In the genomic region with DNA sequence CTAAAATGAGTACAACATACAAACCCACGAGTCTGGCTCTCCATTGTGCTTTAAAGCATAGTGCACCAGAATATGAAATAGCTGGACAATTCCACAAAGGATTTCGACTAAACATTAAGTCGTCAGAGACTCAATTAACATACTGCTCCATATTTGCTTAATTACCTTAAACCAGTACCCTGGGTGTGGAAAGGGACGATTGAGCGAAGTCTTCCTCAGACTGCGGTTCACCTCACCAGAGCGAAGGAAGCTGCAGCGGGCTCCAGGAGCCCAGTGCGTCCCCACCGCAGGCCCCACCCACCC, we compare ENCODE assay signal across 8 cellular contexts. TPM values are rescaled to one million over a fixed set of nuclear protein-coding genes. Genes with fewer than 3 reads are reported as not detected.
DNase-seq lines count a peak whose midpoint lies in the region; TF ChIP-seq lines count a peak whose summit lies in the region.

No MANE protein-coding gene starts in this region.

- CTCF ChIA-PET in activated CD4-positive, alpha-beta T cell treated with anti-CD3 and anti-CD28 coated beads, Interleukin-2, amount 10 ng/mL, durations not matched to agents 7 days and 5 days (lab: Charles Lee): interaction anchor here (0.6 kb wide), 1 partner anchor 634 kb away, joined by 3 read pairs; no protein-coding TSS in a partner anchor

- H3K27me3 Mint-ChIP-seq in activated CD4-positive, alpha-beta T cell treated with anti-CD3 and anti-CD28 coated beads, Interleukin-2, amount 10 ng/mL, durations not matched to agents 7 days and 5 days: peaks cover 69% of the 10 kb centered on the region
- peaks cover 52% of the 10 kb centered on the region for H3K27me3 Mint-ChIP-seq in dendritic cell treated with granulocyte-macrophage colony-stimulating factor and Interleukin-4, amounts not matched to agents 40 ng/mL and 50 ng/mL, for 4 days
- H3K27me3 Mint-ChIP-seq in neural progenitor cell (ENCODE audit: insufficient read depth, low read depth): no peaks in the 10 kb centered on the region

- no peaks in the 10 kb centered on the region for H3K27me3 ChIP-seq in neural progenitor cell

- no peaks in the 10 kb centered on the region for H3K9me3 Mint-ChIP-seq in activated CD4-positive, alpha-beta T cell treated with anti-CD3 and anti-CD28 coated beads, Interleukin-2, amount 10 ng/mL, durations not matched to agents 7 days and 5 days
- H3K9me3 Mint-ChIP-seq in dendritic cell treated with granulocyte-macrophage colony-stimulating factor and Interleukin-4, amounts not matched to agents 40 ng/mL and 50 ng/mL, for 4 days: peaks cover 8% of the 10 kb centered on the region
- peaks cover 6% of the 10 kb centered on the region for H3K9me3 Mint-ChIP-seq in neural progenitor cell

- H3K36me3 Mint-ChIP-seq in activated CD4-positive, alpha-beta T cell treated with anti-CD3 and anti-CD28 coated beads, Interleukin-2, amount 10 ng/mL, durations not matched to agents 7 days and 5 days (ENCODE audit: low read depth): peaks cover under 1% of the 10 kb centered on the region
- no peaks in the 10 kb centered on the region for H3K36me3 Mint-ChIP-seq in dendritic cell treated with granulocyte-macrophage colony-stimulating factor and Interleukin-4, amounts not matched to agents 40 ng/mL and 50 ng/mL, for 4 days (ENCODE audit: low read depth)
- H3K36me3 Mint-ChIP-seq in neural progenitor cell: peaks cover 2% of the 10 kb centered on the region

- H3K4me1 ChIP-seq in neural progenitor cell: peaks cover 11% of the 10 kb centered on the region

- H3K4me3 ChIP-seq in LNCaP clone FGC (ENCODE audit: low read depth, low read length) (peak overlapping the region; percentile 50), neural progenitor cell (peak overlapping the region; percentile 81)

- no peak overlapping the region for H3K27ac Mint-ChIP-seq in activated CD4-positive, alpha-beta T cell treated with anti-CD3 and anti-CD28 coated beads, Interleukin-2, amount 10 ng/mL, durations not matched to agents 7 days and 5 days
- H3K27ac Mint-ChIP-seq in dendritic cell treated with granulocyte-macrophage colony-stimulating factor and Interleukin-4, amounts not matched to agents 40 ng/mL and 50 ng/mL, for 4 days: peak overlapping the region; percentile 46
- no peak overlapping the region for H3K27ac Mint-ChIP-seq in neural progenitor cell

- H3K36me3 ChIP-seq in neural progenitor cell: no peaks in the 10 kb centered on the region

- no peak overlapping the region for H3K27ac ChIP-seq in neural progenitor cell

- intact Hi-C loops in dendritic cell treated with granulocyte-macrophage colony-stimulating factor and Interleukin-4, amounts not matched to agents 40 ng/mL and 50 ng/mL, for 4 days (cut with micrococcal nuclease): loop anchor here (10.0 kb wide), 1 partner anchor 129 kb away; the partner anchor contains the start of gene PLS1

- peak; percentile 80 for DNase-seq in activated CD4-positive, alpha-beta T cell treated with anti-CD3 and anti-CD28 coated beads, Interleukin-2, amount 10 ng/mL, durations not matched to agents 7 days and 5 days
- no peak for DNase-seq in activated CD4-positive, alpha-beta T cell treated with anti-CD3 and anti-CD28 coated beads for 48 hours
- DNase-seq in LNCaP clone FGC (ENCODE audit: low read depth): no peak
- no peak for DNase-seq in neural progenitor cell (ENCODE audit: low spot score)
- no peak for DNase-seq in activated CD4-positive, CD25-positive, alpha-beta regulatory T cell (lab: John Stamatoyannopoulos, UW)
- no peak for DNase-seq in NCI-H1105 treated with DMSO at 0.1 percent for 48 hours (lab: John Stamatoyannopoulos, UW)
- DNase-seq in GM10266 (ENCODE audit: extremely low spot score): no peak

- peaks cover 14% of the 10 kb centered on the region for H3K4me1 Mint-ChIP-seq in activated CD4-positive, alpha-beta T cell treated with anti-CD3 and anti-CD28 coated beads, Interleukin-2, amount 10 ng/mL, durations not matched to agents 7 days and 5 days
- peaks cover 8% of the 10 kb centered on the region for H3K4me1 Mint-ChIP-seq in dendritic cell treated with granulocyte-macrophage colony-stimulating factor and Interleukin-4, amounts not matched to agents 40 ng/mL and 50 ng/mL, for 4 days (ENCODE audit: low read depth)
- peaks cover 19% of the 10 kb centered on the region for H3K4me1 Mint-ChIP-seq in neural progenitor cell

- no peak overlapping the region for H3K9ac ChIP-seq in neural progenitor cell

- peak overlapping the region; percentile 65 for H2AFZ ChIP-seq in neural progenitor cell (replicated peaks)

- no peaks in the 10 kb centered on the region for H3K9me3 ChIP-seq in neural progenitor cell (ENCODE audit: low read depth)

- peaks cover 28% of the 10 kb centered on the region for H3K79me2 ChIP-seq in neural progenitor cell (ENCODE audit: low read depth)

- peaks cover 7% of the 10 kb centered on the region for H4K20me1 ChIP-seq in neural progenitor cell (ENCODE audit: low read depth)

- H3K4me2 ChIP-seq in neural progenitor cell: peak overlapping the region; percentile 90

- H3F3A ChIP-seq in neural progenitor cell (ENCODE audit: low read depth): peaks cover 19% of the 10 kb centered on the region

- POLR2A ChIA-PET in activated CD4-positive, alpha-beta T cell treated with anti-CD3 and anti-CD28 coated beads, Interleukin-2, amount 10 ng/mL, durations not matched to agents 7 days and 5 days (lab: Charles Lee): interaction anchor here (0.8 kb wide), 1 partner anchor 1248 kb away, joined by 3 read pairs; the partner anchor contains the start of gene DIPK2A

- H3K4me3 Mint-ChIP-seq in activated CD4-positive, alpha-beta T cell treated with anti-CD3 and anti-CD28 coated beads, Interleukin-2, amount 10 ng/mL, durations not matched to agents 7 days and 5 days: peak overlapping the region; percentile 75
- H3K4me3 Mint-ChIP-seq in dendritic cell treated with granulocyte-macrophage colony-stimulating factor and Interleukin-4, amounts not matched to agents 40 ng/mL and 50 ng/mL, for 4 days: peak overlapping the region; percentile 78
- peak overlapping the region; percentile 88 for H3K4me3 Mint-ChIP-seq in neural progenitor cell

- TF ChIP-seq CTCF in LNCaP clone FGC (IDR thresholded peaks at IDR 0.05; ENCODE audit: control insufficient read depth, extremely low read depth, insufficient read depth) (no peak), neural progenitor cell (IDR thresholded peaks at IDR 0.05) (no peak), GM10266 (IDR thresholded peaks at IDR 0.05; ENCODE audit: control insufficient read depth, insufficient read depth, low read depth, missing control alignments) (no peak)

RNA-seq across cellular contexts. Expression of gene TRPC1, which starts 0.2 kb away (rescaled TPM):
- 1 to 10 TPM; 1.2 to 1.6 TPM for total RNA-seq in activated CD4-positive, alpha-beta T cell treated with anti-CD3 and anti-CD28 coated beads, Interleukin-2, amount 10 ng/mL, durations not matched to agents 7 days and 5 days
- total RNA-seq in neural progenitor cell (ENCODE audit: low replicate concordance): 36.4 and 45.1 TPM in 2 replicates

Comparison
In these comparisons a context has a peak if more than half of its experiments do, and no peak if none do; other contexts are left out.
1. RNA of gene TRPC1, which starts 0.2 kb away (total RNA-seq): 36.4 to 45.1 TPM in neural progenitor cell; 1.2 to 1.6 TPM in activated CD4-positive, alpha-beta T cell treated with anti-CD3 and anti-CD28 coated beads, Interleukin-2, amount 10 ng/mL, durations not matched to agents 7 days and 5 days; every median in the first group is over 10 times any median in the second.
2. Peak in every context shown above with its lines, with median percentiles within 50 percentile points of each other: H3K4me3 Mint-ChIP-seq.